Comparison of ENCODE assay signal across 12 cellular contexts in genomic region chr16:79639576-79640311, GRCh38. TPM values are rescaled to one million over a fixed set of nuclear protein-coding genes. Genes with fewer than 3 reads are reported as not detected.
A peak's percentile ranks its signal among the peaks of the same experiment; 100 is the strongest.
DNase-seq lines count a peak whose midpoint lies in the region; ATAC-seq, FAIRE-seq and TF ChIP-seq lines count a peak whose summit lies in the region.
"Had no signal": no experiment of that assay in that cellular context is flagged by ENCODE, and none has a peak within 500 bp of the region (broad histone marks: within the 10 kb centered on the region; RNA-seq: fewer than 3 reads in every experiment).

No MANE protein-coding gene starts in this region.

- H3K36me3 Mint-ChIP-seq in activated CD4-positive, alpha-beta memory T cell treated with anti-CD3 and anti-CD28 coated beads, Interleukin-2, amount 10 ng/mL, durations not matched to agents 7 days and 5 days (ENCODE audit: low read depth) = peaks cover 23% of the 10 kb centered on the region

- H4K20me1 ChIP-seq in keratinocyte (ENCODE audit: control insufficient read depth, extremely low read depth, insufficient read depth, low read length) = no peaks in the 10 kb centered on the region

- H3K36me3 ChIP-seq in HEK293 (ENCODE audit: control insufficient read depth in 2 of 2, insufficient read depth in 1 of 2, low read length in 2 of 2) = no peaks in the 10 kb centered on the region
- H3K36me3 ChIP-seq in keratinocyte (ENCODE audit: control insufficient read depth in 2 of 2, extremely low read depth in 1 of 2, insufficient read depth in 2 of 2, low read length in 2 of 2) = no peaks in the 10 kb centered on the region
- H3K36me3 ChIP-seq: SJSA1 had no signal

- H3K9me1 ChIP-seq in keratinocyte (ENCODE audit: control insufficient read depth, extremely low read depth, insufficient read depth, low read length) = no peaks in the 10 kb centered on the region

- peak overlapping the region; percentile 67 for H2AFZ ChIP-seq in keratinocyte (ENCODE audit: control insufficient read depth, low read length)

- peak overlapping the region; percentile 47 for H3K4me3 Mint-ChIP-seq in activated CD4-positive, alpha-beta memory T cell treated with anti-CD3 and anti-CD28 coated beads, Interleukin-2, amount 10 ng/mL, durations not matched to agents 7 days and 5 days
- H3K4me3 Mint-ChIP-seq: activated B cell treated with CpG ODN at 0.5 μM for 24 hours had no signal

- H3K4me2 ChIP-seq in keratinocyte (ENCODE audit: control insufficient read depth, extremely low read depth, insufficient read depth, low read depth, low read length) = peak overlapping the region; percentile 80

- H3K27ac ChIP-seq in HEK293 (ENCODE audit: extremely low read depth, low read depth, low read length) (peak overlapping the region; percentile 13; the same call in 1 of the 2 replicates), keratinocyte (ENCODE audit: control insufficient read depth, insufficient read depth, low read length) (peak overlapping the region; percentile 92)

- H3K4me1 ChIP-seq in HEK293 (ENCODE audit: control insufficient read depth, insufficient read depth, low read length) = peaks cover 4% of the 10 kb centered on the region
- peaks cover 29% of the 10 kb centered on the region for H3K4me1 ChIP-seq in keratinocyte (ENCODE audit: control insufficient read depth, extremely low read depth, insufficient read depth, low read length)

- CTCF ChIA-PET in HEK293 (lab: Yijun Ruan, JAX) = no interaction called here
- CTCF ChIA-PET in activated CD4-positive, alpha-beta memory T cell treated with anti-CD3 and anti-CD28 coated beads, Interleukin-2, amount 10 ng/mL, durations not matched to agents 7 days and 5 days (lab: Charles Lee) = interaction anchor here (0.9 to 2.2 kb wide), 8 partner anchors 10 to 39 kb away, joined by 3 to 22 read pairs (median 6); partner anchors contain the start of gene MAF
- CTCF ChIA-PET in HEK293T (lab: Yijun Ruan, JAX) = interaction anchor here (0.6 kb wide), 1 partner anchor 125 kb away, joined by 4 read pairs; no protein-coding TSS in a partner anchor

- POLR2A ChIA-PET in HEK293 (lab: Yijun Ruan, JAX) (interaction anchor here (0.6 kb wide), 1 partner anchor 242 kb away, joined by 3 read pairs; no protein-coding TSS in a partner anchor), HEK293T (lab: Yijun Ruan, JAX) (interaction anchor here (1.2 kb wide), 1 partner anchor 18 kb away, joined by 4 read pairs; no protein-coding TSS in a partner anchor)
- POLR2A ChIA-PET in activated CD4-positive, alpha-beta memory T cell treated with anti-CD3 and anti-CD28 coated beads, Interleukin-2, amount 10 ng/mL, durations not matched to agents 7 days and 5 days (lab: Charles Lee) = interaction anchor here (0.8 to 5.1 kb wide), 17 partner anchors 8 to 862 kb away, joined by 3 to 202 read pairs (median 6); partner anchors contain the start of gene MAF

- DNase-seq in COLO829 (ENCODE audit: low spot score) = peak; percentile 37
- peak; percentile 43 for DNase-seq in activated CD4-positive, alpha-beta memory T cell treated with anti-CD3 and anti-CD28 coated beads, Interleukin-2, amount 10 ng/mL, durations not matched to agents 7 days and 5 days
- DNase-seq in keratinocyte (ENCODE audit: low read depth, low spot score) = peak; percentile 93
- DNase-seq in Right ventricle myocardium inferior (ENCODE audit: missing footprints) = no peak
- DNase-seq in cortex of kidney (lab: John Stamatoyannopoulos, UW) = no peak
- no peak for DNase-seq in HEK293T (ENCODE audit: extremely low spot score)
- DNase-seq: activated B cell treated with CpG ODN at 0.5 μM for 24 hours; Caco-2; stimulated activated CD4-positive, alpha-beta T cell treated with anti-CD3 and anti-CD28 coated beads, Interleukin-4, amount 100 ng/mL, for 4 hours had no signal

- peak overlapping the region; percentile 74 for H3K9ac ChIP-seq in keratinocyte (ENCODE audit: control insufficient read depth, extremely low read depth, insufficient read depth, low read length)

- no peaks in the 10 kb centered on the region for H3K27me3 Mint-ChIP-seq in activated CD4-positive, alpha-beta memory T cell treated with anti-CD3 and anti-CD28 coated beads, Interleukin-2, amount 10 ng/mL, durations not matched to agents 7 days and 5 days

- TF ChIP-seq CTCF in HEK293 (tag by site-specific recombination; IDR thresholded peaks at IDR 0.05) (peak; percentile 22; the same call in 1 of the 2 replicates), keratinocyte (optimal IDR thresholded peaks at IDR 0.05 in 1 of 3, IDR thresholded peaks at IDR 0.05 in 1 of 3, conservative IDR thresholded peaks at IDR 0.05 in 1 of 3; ENCODE audit: extremely low read depth in 1 of 3, insufficient read depth in 2 of 3, low read length in 3 of 3) (no peak)

- H3K79me2 ChIP-seq in keratinocyte (ENCODE audit: control insufficient read depth, insufficient read depth, low read length) = no peaks in the 10 kb centered on the region

- peak overlapping the region; percentile 97 for H3K27ac Mint-ChIP-seq in activated CD4-positive, alpha-beta memory T cell treated with anti-CD3 and anti-CD28 coated beads, Interleukin-2, amount 10 ng/mL, durations not matched to agents 7 days and 5 days
- H3K27ac Mint-ChIP-seq: activated B cell treated with CpG ODN at 0.5 μM for 24 hours had no signal

- no peaks in the 10 kb centered on the region for H3K27me3 ChIP-seq in keratinocyte (ENCODE audit: control insufficient read depth, extremely low read depth, insufficient read depth, low read length)
- H3K27me3 ChIP-seq: SJSA1 had no signal

- dilution Hi-C loops in keratinocyte (cut with MboI; ENCODE audit: extremely low pct_ligation_motif_present, low sequenced_read_pairs) = no loop called here

- intact Hi-C loops in Right ventricle myocardium inferior (cut with DNase I) = no loop called here

- H3K9me3 Mint-ChIP-seq in activated CD4-positive, alpha-beta memory T cell treated with anti-CD3 and anti-CD28 coated beads, Interleukin-2, amount 10 ng/mL, durations not matched to agents 7 days and 5 days = peaks cover 3% of the 10 kb centered on the region
- H3K9me3 Mint-ChIP-seq: activated B cell treated with CpG ODN at 0.5 μM for 24 hours had no signal

- H3K4me1 Mint-ChIP-seq in activated CD4-positive, alpha-beta memory T cell treated with anti-CD3 and anti-CD28 coated beads, Interleukin-2, amount 10 ng/mL, durations not matched to agents 7 days and 5 days = peaks cover 63% of the 10 kb centered on the region
- H3K4me1 Mint-ChIP-seq: activated B cell treated with CpG ODN at 0.5 μM for 24 hours had no signal

- ATAC-seq in Right ventricle myocardium inferior (no peak), GM21447 (IDR thresholded peaks at IDR 0.05; ENCODE audit: unreplicated experiment) (no peak)

- H3K9me3 ChIP-seq in HEK293 (ENCODE audit: control insufficient read depth, insufficient read depth, low read depth, low read length) (no peaks in the 10 kb centered on the region), keratinocyte (ENCODE audit: control insufficient read depth, low read depth, low read length) (no peaks in the 10 kb centered on the region)
- H3K9me3 ChIP-seq: Caco-2, SJSA1 had no signal

- no peak overlapping the region for H3K4me3 ChIP-seq in HEK293 (ENCODE audit: low read depth, low read length)
- H3K4me3 ChIP-seq in keratinocyte (ENCODE audit: control insufficient read depth in 2 of 3, extremely low read depth in 1 of 3, insufficient read depth in 2 of 3, low read depth in 1 of 3, low read length in 3 of 3) = peak overlapping the region in 2 of 3 experiments; percentile 24 to 47
- H3K4me3 ChIP-seq: SJSA1 had no signal

- peak; percentile 91 for FAIRE-seq in keratinocyte (lab: Jason Lieb, UNC)

TF ChIP-seq in HEK293, 187 proteins besides CTCF, POLR2A, EP300 and RAD21 (continues in another document):
- TF ChIP-seq SETDB1 (IDR thresholded peaks at IDR 0.05; ENCODE audit: insufficient read length, low read length) (peak; percentile 3), GLIS2 (tag by site-specific recombination; IDR thresholded peaks at IDR 0.05) (no peak), MYNN (tag by site-specific recombination; IDR thresholded peaks at IDR 0.05; ENCODE audit: borderline replicate concordance) (no peak), ZNF660 (tag by site-specific recombination; IDR thresholded peaks at IDR 0.05) (0 out of 2 replicates have a peak, but pooled peaks have one; percentile 23)

TF ChIP-seq in HEK293T, 16 proteins besides CTCF, POLR2A, EP300 and RAD21:
- TF ChIP-seq FOXK2 (IDR thresholded peaks at IDR 0.05) = no peak

RNA-seq across cellular contexts. Expression of gene MAF, which starts 39.2 kb away (rescaled TPM):
- 100 to 1,000 TPM; 279 to 281 TPM for total RNA-seq in activated CD4-positive, alpha-beta memory T cell treated with anti-CD3 and anti-CD28 coated beads, Interleukin-2, amount 10 ng/mL, durations not matched to agents 7 days and 5 days
- 5.7 to 12.3 TPM (median 8.2 TPM) in 3 replicates for polyA plus RNA-seq in keratinocyte
- 8.3 TPM for polyA plus RNA-seq in keratinocyte (2011; ENCODE audit: low read depth)
- polyA plus RNA-seq in keratinocyte (2011; cell fraction: cytosol; rRNA removed) = 4.4 and 5.1 TPM in 2 replicates
- 9.2 and 10.6 TPM in 2 replicates for polyA plus RNA-seq in keratinocyte (2011; cell fraction: nucleus; rRNA removed)
- polyA plus RNA-seq in keratinocyte (2012; ENCODE audit: low replicate concordance) = 9.6 and 15.6 TPM in 2 replicates
- 2.7 to 5.0 TPM (median 3.3 TPM) in 3 replicates for polyA minus RNA-seq in keratinocyte
- 17.8 TPM for polyA minus RNA-seq in keratinocyte (2011; cell fraction: cytosol; rRNA and poly(A)+ RNA removed)
- 10.4 and 11.7 TPM in 2 replicates for polyA minus RNA-seq in keratinocyte (2011; cell fraction: nucleus; rRNA and poly(A)+ RNA removed)
- 19.6 TPM for total RNA-seq in Right ventricle myocardium inferior

Comparison
In these comparisons a context has a peak if more than half of its experiments do, and no peak if none do; other contexts are left out.
1. DNase-seq: peak in COLO829 (single experiment), activated CD4-positive, alpha-beta memory T cell treated with anti-CD3 and anti-CD28 coated beads, Interleukin-2, amount 10 ng/mL, durations not matched to agents 7 days and 5 days (single experiment) and keratinocyte (single experiment); none in Right ventricle myocardium inferior (single experiment), cortex of kidney (single experiment) and HEK293T (single experiment).
2. RNA of gene MAF, which starts 39.2 kb away (total RNA-seq): 279 to 281 TPM in activated CD4-positive, alpha-beta memory T cell treated with anti-CD3 and anti-CD28 coated beads, Interleukin-2, amount 10 ng/mL, durations not matched to agents 7 days and 5 days; 19.6 TPM in Right ventricle myocardium inferior (single experiment); every median in the first group is over 10 times any median in the second.